Comparison of ENCODE assay signal across 8 cellular contexts in the genomic region with DNA sequence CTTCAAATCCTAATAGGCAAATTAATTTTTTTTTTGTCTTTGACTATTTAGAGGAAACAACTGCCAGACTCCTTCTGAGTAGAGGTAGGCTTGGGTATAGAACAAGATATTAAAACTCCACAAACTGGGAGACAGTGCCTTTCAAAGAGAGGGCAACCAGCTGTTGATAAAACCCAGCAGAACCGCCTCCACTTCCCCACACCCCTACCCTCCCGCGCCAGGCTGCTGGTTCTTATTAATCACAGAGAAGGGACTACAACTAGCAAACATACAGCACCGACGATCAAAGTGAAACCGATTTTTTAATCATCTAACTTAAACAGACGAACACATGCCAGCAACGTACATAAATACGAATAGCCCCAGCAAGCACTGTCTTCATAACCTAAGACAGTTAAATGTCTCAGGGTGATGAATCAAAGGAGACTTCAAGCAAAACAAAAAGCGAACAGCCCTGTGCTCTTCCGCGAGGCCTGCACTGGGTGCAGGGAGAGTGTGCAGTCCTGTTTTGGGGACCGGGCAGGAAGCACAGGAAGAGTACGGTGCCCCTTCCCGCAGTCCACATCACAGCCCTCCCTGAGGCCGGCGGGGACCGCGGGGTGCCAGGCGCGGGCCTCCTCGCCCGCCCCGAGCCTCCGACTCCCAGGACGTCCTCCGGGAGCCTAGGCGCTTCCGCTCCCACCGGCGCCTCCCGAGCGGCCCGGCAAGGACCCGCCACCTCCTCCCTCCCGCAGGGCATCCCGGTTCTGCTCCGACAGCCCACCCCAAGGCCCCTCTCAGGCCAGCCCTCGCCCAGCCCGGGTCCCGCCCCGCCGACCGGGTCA.
DNase-seq lines count a peak whose midpoint lies in the region; ATAC-seq and TF ChIP-seq lines count a peak whose summit lies in the region.

No MANE protein-coding gene starts in this region.

- H3K27me3 ChIP-seq in brain microvascular endothelial cell (replicated peaks) (no peaks in the 10 kb centered on the region), skeletal muscle satellite cell (ENCODE audit: control insufficient read depth, insufficient read depth, low read length) (peaks cover 9% of the 10 kb centered on the region)

- peak; percentile 52 for DNase-seq in COLO668 (lab: John Stamatoyannopoulos, UW; ENCODE audit: unreplicated experiment)
- peak in 3 of 5 donors; percentile 3 to 50 (median 14) for DNase-seq in T-helper 1 cell
- DNase-seq in brain microvascular endothelial cell: peak; percentile 49
- no peak for DNase-seq in GOT3 (lab: John Stamatoyannopoulos, UW)

- ATAC-seq in GM19452 (IDR thresholded peaks at IDR 0.05; ENCODE audit: unreplicated experiment): peak; percentile 29
- ATAC-seq in HG03521 (IDR thresholded peaks at IDR 0.05; ENCODE audit: unreplicated experiment): peak; percentile 21

- peak overlapping the region; percentile 50 for H3K27ac ChIP-seq in brain microvascular endothelial cell

- H3K4me3 ChIP-seq in brain microvascular endothelial cell (ENCODE audit: low read depth, low read length): peak overlapping the region; percentile 59
- H3K4me3 ChIP-seq in iPS-18c (ENCODE audit: insufficient read depth, low read depth, low read length): peak overlapping the region; percentile 89
- peak overlapping the region; percentile 86 for H3K4me3 ChIP-seq in skeletal muscle satellite cell (ENCODE audit: low read length)

- H3K36me3 ChIP-seq in brain microvascular endothelial cell (replicated peaks) (no peaks in the 10 kb centered on the region), skeletal muscle satellite cell (ENCODE audit: insufficient read depth, low read length) (no peaks in the 10 kb centered on the region)

- in situ Hi-C loops in brain microvascular endothelial cell (cut with HindIII; ENCODE audit: low pct_ligation_motif_present, low sequenced_read_pairs): no loop called here

- H3K9me3 ChIP-seq in iPS-18c (ENCODE audit: control insufficient read depth, insufficient read depth, low read length): no peaks in the 10 kb centered on the region
- H3K9me3 ChIP-seq in skeletal muscle satellite cell (replicated peaks; ENCODE audit: low read length): no peaks in the 10 kb centered on the region

- TF ChIP-seq CTCF in brain microvascular endothelial cell (IDR thresholded peaks at IDR 0.05; ENCODE audit: low read depth, low read length, missing control alignments): no peak

- H3K9ac ChIP-seq in skeletal muscle satellite cell (ENCODE audit: low read depth, low read length): peak overlapping the region; percentile 83

- H3K4me2 ChIP-seq in skeletal muscle satellite cell (ENCODE audit: low read length): peak overlapping the region; percentile 87

- peaks cover 22% of the 10 kb centered on the region for H3K4me1 ChIP-seq in skeletal muscle satellite cell (ENCODE audit: control insufficient read depth, insufficient read depth, low read length)
